8 cellular contexts compared by ENCODE assay signal in the genomic region with DNA sequence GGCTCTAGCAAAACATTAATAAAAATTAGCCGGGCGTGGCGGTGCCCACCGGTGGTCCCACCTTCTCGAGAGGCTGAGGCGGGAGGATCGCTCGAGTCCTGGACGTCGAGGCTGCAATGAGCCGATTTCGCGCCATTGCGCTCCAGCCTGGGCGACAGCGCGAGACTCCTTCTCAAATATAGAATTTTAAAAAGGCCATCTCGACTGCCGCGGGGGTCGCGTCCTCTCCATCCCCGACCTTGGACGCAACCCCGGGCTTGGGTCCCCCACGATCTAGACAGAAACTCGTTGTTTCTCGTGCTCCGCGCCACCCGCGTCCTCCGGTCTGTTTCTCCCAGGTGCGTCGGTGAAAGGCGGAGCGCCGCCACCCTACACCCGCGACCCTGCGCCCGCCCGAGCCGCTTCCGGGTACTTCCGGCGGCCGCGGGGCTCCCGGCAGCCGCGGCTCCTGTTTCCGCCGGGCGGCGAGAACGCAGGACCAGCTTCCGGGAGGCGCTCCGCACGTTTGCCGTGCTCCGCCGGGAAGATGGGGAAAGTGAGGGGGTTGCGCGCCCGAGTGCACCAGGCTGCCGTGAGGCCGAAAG. TPM values are rescaled to one million over a fixed set of nuclear protein-coding genes. Genes with fewer than 3 reads are reported as not detected.
DNase-seq lines count a peak whose midpoint lies in the region; ATAC-seq and TF ChIP-seq lines count a peak whose summit lies in the region.

TSS of gene SLX9 (plus strand) at position 498 of the 584 bp plus-strand sequence. CDS start at position 527, 29 bp downstream.

- H3K4me3 ChIP-seq in cardiac muscle cell, result peak within 1 kb of the TSS; percentile 55
- H3K4me3 ChIP-seq in upper lobe of left lung, result peak within 1 kb of the TSS; percentile 65 to 100 (median 95)

- H3T11ph ChIP-seq in H9 (ENCODE audit: low read length), result no peak within 1 kb of the TSS

- H2BK15ac ChIP-seq in H9 (ENCODE audit: low read depth, low read length), result no peak within 1 kb of the TSS

- TF ChIP-seq EP300 in upper lobe of left lung (IDR thresholded peaks at IDR 0.05), result no peak

- H3K4me3 Mint-ChIP-seq in H9, result peak within 1 kb of the TSS; percentile 91 to 93

- H4K5ac ChIP-seq in H9 (ENCODE audit: insufficient read length, low read depth, low read length), result no peak within 1 kb of the TSS

- H3K79me1 ChIP-seq in H9 (ENCODE audit: insufficient read depth, low read depth, low read length, poor library complexity, severe bottlenecking), result peaks cover 8% of the 10 kb centered on the region

- no peak within 1 kb of the TSS for H3K27ac ChIP-seq in H9 (ENCODE audit: insufficient read length, low read depth, low read length)
- peak within 1 kb of the TSS; percentile 9 for H3K27ac ChIP-seq in cardiac muscle cell
- peak within 1 kb of the TSS; percentile 7 to 82 (median 58) for H3K27ac ChIP-seq in upper lobe of left lung

- H3K56ac ChIP-seq in H9 (ENCODE audit: insufficient read length, low read depth, low read length), result no peak within 1 kb of the TSS

- ATAC-seq in upper lobe of left lung (ENCODE audit: low FRiP score in 2 of 2), result peak; percentile 88 to 97

- H3K36me3 Mint-ChIP-seq in H9 (ENCODE audit: insufficient read depth in 1 of 3, low read depth in 3 of 3), result peaks cover 16 to 32% (median 30%) of the 10 kb centered on the region in 3 experiments; a peak in 6 of 7 replicates

- peak within 1 kb of the TSS; percentile 93 for H3K14ac ChIP-seq in H9 (ENCODE audit: insufficient read depth, low read length)

- peaks cover 23 to 24% of the 10 kb centered on the region in 2 experiments for H3K4me1 Mint-ChIP-seq in H9

- no peak within 1 kb of the TSS for H4K8ac ChIP-seq in H9 (replicated peaks; ENCODE audit: insufficient read length, low read depth, low read length)

- no peak for TF ChIP-seq CTCF in H9 (conservative IDR thresholded peaks at IDR 0.05)
- no peak for TF ChIP-seq CTCF in cardiac muscle cell (IDR thresholded peaks at IDR 0.05; ENCODE audit: low read depth, low read length)
- TF ChIP-seq CTCF in upper lobe of left lung (IDR thresholded peaks at IDR 0.05), result peak in 1 of 6 experiments; percentile 19

- WGBS in H9 (ENCODE audit: extremely low coverage, insufficient read length, low lambda C conversion rate), result no CpG with 5 or more reads among the region's 69 CpGs
- 5% methylated on average over 43 of the region's 69 CpGs; no CpG with 5 or more reads in 1 of the 2 donors for WGBS in upper lobe of left lung, 2 donors

- H2BK20ac ChIP-seq in H9 (ENCODE audit: low read depth, low read length, poor library complexity, severe bottlenecking), result no peak within 1 kb of the TSS

- H3K4me1 ChIP-seq in H9 (ENCODE audit: insufficient read depth, low read length), result no peaks in the 10 kb centered on the region
- H3K4me1 ChIP-seq in cardiac muscle cell (ENCODE audit: low read depth), result peaks cover 9% of the 10 kb centered on the region
- H3K4me1 ChIP-seq in upper lobe of left lung, result peaks cover 19 to 27% (median 23%) of the 10 kb centered on the region in 4 donors

- no peak within 1 kb of the TSS for H3K23ac ChIP-seq in H9 (ENCODE audit: insufficient read length, low read depth, low read length)

- no peak within 1 kb of the TSS for H2AFZ ChIP-seq in H9 (ENCODE audit: low read length)

- peak; percentile 76 for DNase-seq in EL
- peak; percentile 78 for DNase-seq in H9
- peak; percentile 60 for DNase-seq in MV-4-11 (lab: John Stamatoyannopoulos, UW)
- peak; percentile 66 for DNase-seq in T follicular helper cell (ENCODE audit: low read depth)
- DNase-seq in activated naive CD8-positive, alpha-beta T cell treated with anti-CD3 and anti-CD28 coated beads, Interleukin-2, amount 50 U/mL, for 16 hours (ENCODE audit: low read depth, low spot score), result peak; percentile 62
- peak; percentile 86 to 89 for DNase-seq in cardiac muscle cell (ENCODE audit: low read depth in 1 of 2, low spot score in 1 of 2)
- DNase-seq in posterior cingulate gyrus, result peak; percentile 56 to 97 (median 75)
- DNase-seq in upper lobe of left lung, result peak; percentile 81 to 96

- peaks cover 6% of the 10 kb centered on the region for H3K36me3 ChIP-seq in cardiac muscle cell
- H3K36me3 ChIP-seq in upper lobe of left lung, result peaks cover 0 to 13% (median 11%) of the 10 kb centered on the region in 4 donors

- peaks cover 12% of the 10 kb centered on the region for H3K27me3 Mint-ChIP-seq in H9 (ENCODE audit: low read depth)

- no peak within 1 kb of the TSS for H2BK12ac ChIP-seq in H9 (ENCODE audit: insufficient read length, low read depth, low read length)

- H3K9me3 ChIP-seq in H9 (ENCODE audit: control insufficient read depth, low read depth, low read length), result no peaks in the 10 kb centered on the region
- H3K9me3 ChIP-seq in cardiac muscle cell (ENCODE audit: low read depth), result no peaks in the 10 kb centered on the region
- H3K9me3 ChIP-seq in upper lobe of left lung, result no peaks in the 10 kb centered on the region

- peak within 1 kb of the TSS; percentile 74 for H3K18ac ChIP-seq in H9 (ENCODE audit: insufficient read length, low read depth, low read length)

- no peaks in the 10 kb centered on the region for H3K27me3 ChIP-seq in H9 (ENCODE audit: insufficient read depth, low read length)
- H3K27me3 ChIP-seq in cardiac muscle cell, result peaks cover 1% of the 10 kb centered on the region
- no peaks in the 10 kb centered on the region for H3K27me3 ChIP-seq in upper lobe of left lung

- H2AK5ac ChIP-seq in H9 (ENCODE audit: insufficient read length, low read length), result no peak within 1 kb of the TSS

- no peaks in the 10 kb centered on the region; a peak in 1 of 5 replicates for H3K9me3 Mint-ChIP-seq in H9

- intact Hi-C loops in posterior cingulate gyrus (cut with DNase I), result no loop called here

- TF ChIP-seq POLR2A in upper lobe of left lung (IDR thresholded peaks at IDR 0.05), result peak in 3 of 4 donors; percentile 24 to 79 (median 52)

- no peaks in the 10 kb centered on the region for H4K20me1 ChIP-seq in H9 (ENCODE audit: control insufficient read depth, insufficient read depth, insufficient read length)

- no peak within 1 kb of the TSS for H3K4ac ChIP-seq in H9 (ENCODE audit: low read depth, low read length)

- H4K91ac ChIP-seq in H9 (ENCODE audit: insufficient read length, low read depth, low read length), result no peak within 1 kb of the TSS

- H3K23me2 ChIP-seq in H9 (ENCODE audit: insufficient read length, low read depth, low read length, poor library complexity, severe bottlenecking), result peaks cover 11% of the 10 kb centered on the region

- peak within 1 kb of the TSS in 2 of 3 experiments; percentile 77 to 92; a peak in 4 of 7 replicates for H3K27ac Mint-ChIP-seq in H9

- peak within 1 kb of the TSS; percentile 89 for H3K9ac ChIP-seq in H9 (ENCODE audit: extremely low read depth, insufficient read length, low read length)

- no peak within 1 kb of the TSS for H2BK5ac ChIP-seq in H9 (ENCODE audit: insufficient read length, low read length)

- H3K79me2 ChIP-seq in H9 (ENCODE audit: insufficient read depth, low read length), result peaks cover 38% of the 10 kb centered on the region; the same call in 1 of the 2 replicates

- H2BK120ac ChIP-seq in H9 (ENCODE audit: low read depth, low read length, poor library complexity, severe bottlenecking), result no peak within 1 kb of the TSS

- H3K4me2 ChIP-seq in H9 (ENCODE audit: insufficient read depth, insufficient read length, low read length), result peak within 1 kb of the TSS; percentile 91

RNA-seq across cellular contexts. Expression of gene SLX9, which starts in this region (rescaled TPM):
- total RNA-seq in H9 (2021), result 74.3 and 76.4 TPM in 2 replicates
- 26.1 and 31.2 TPM in 2 replicates for total RNA-seq in cardiac muscle cell
- 24.7 and 34.8 TPM in 2 replicates for polyA plus RNA-seq in cardiac muscle cell
- total RNA-seq in upper lobe of left lung, result 10 to 100 TPM in 5 of 6 donors, 1 to 10 TPM in 1; 5.5 to 34.6 (median 22.8) TPM
